ENCODE assay signal across 16 cellular contexts in genomic region chr1:154787171-154787570, GRCh38.
DNase-seq lines count a peak whose midpoint lies in the region; ATAC-seq and TF ChIP-seq lines count a peak whose summit lies in the region.
"Had no signal": no experiment of that assay in that cellular context is flagged by ENCODE, and none has a peak within 500 bp of the region (broad histone marks: within the 10 kb centered on the region; RNA-seq: fewer than 3 reads in every experiment).

No MANE protein-coding gene starts in this region.

- no peak for TF ChIP-seq CTCF in neural cell (IDR thresholded peaks at IDR 0.05; ENCODE audit: poor library complexity, severe bottlenecking)

- peak overlapping the region; percentile 33 for H3K4me3 ChIP-seq in neural cell (ENCODE audit: low read length)
- H3K4me3 ChIP-seq: GM23248, MG63, SJSA1 had no signal

- no peak overlapping the region for H3K4me2 ChIP-seq in neural cell (ENCODE audit: low read length)

- no peaks in the 10 kb centered on the region for H3K36me3 ChIP-seq in neural cell (ENCODE audit: insufficient read depth, low read length)
- H3K36me3 ChIP-seq: MG63, SJSA1 had no signal

- H3K4me3 Mint-ChIP-seq in stimulated activated naive CD8-positive, alpha-beta T cell treated with anti-CD3 and anti-CD28 coated beads, Interleukin-15, Interleukin-2, amounts not matched to agents 100 ng/mL and 50 ng/mL, for 24 hours, result no peak overlapping the region
- no peak overlapping the region for H3K4me3 Mint-ChIP-seq in stimulated activated naive CD8-positive, alpha-beta T cell treated with anti-CD3 and anti-CD28 coated beads, Interleukin-15, amount 100 ng/mL, for 72 hours
- no peak overlapping the region for H3K4me3 Mint-ChIP-seq in activated T-helper 1 cell treated with anti-CD3 and anti-CD28 coated beads, Interleukin-12 subunit alpha, Interleukin-12 subunit beta, Interleukin-2, Interleukin-4 antibody, amounts not matched to agents 30 ng/mL and 10 ng/mL and 1 ng/mL, durations not matched to agents 14 hours and 24 hours and 36 hours
- H3K4me3 Mint-ChIP-seq: IgD-negative memory B cell had no signal

- H3K79me2 ChIP-seq in neural cell (replicated peaks; ENCODE audit: insufficient read depth, low read length), result no peaks in the 10 kb centered on the region

- H2AFZ ChIP-seq in neural cell (ENCODE audit: low read depth, low read length), result no peak overlapping the region
- H2AFZ ChIP-seq: GM23248 had no signal

- H3K27ac ChIP-seq in neural cell (ENCODE audit: low read length), result peak overlapping the region; percentile 36
- H3K27ac ChIP-seq: GM23248, SJSA1 had no signal

- TF ChIP-seq RAD21 in neural cell (conservative IDR thresholded peaks at IDR 0.05), result no peak

- H3K27me3 Mint-ChIP-seq in stimulated activated naive CD8-positive, alpha-beta T cell treated with anti-CD3 and anti-CD28 coated beads, Interleukin-15, Interleukin-2, amounts not matched to agents 100 ng/mL and 50 ng/mL, for 24 hours, result no peaks in the 10 kb centered on the region
- no peaks in the 10 kb centered on the region for H3K27me3 Mint-ChIP-seq in stimulated activated naive CD8-positive, alpha-beta T cell treated with anti-CD3 and anti-CD28 coated beads, Interleukin-15, amount 100 ng/mL, for 72 hours
- H3K27me3 Mint-ChIP-seq in activated T-helper 1 cell treated with anti-CD3 and anti-CD28 coated beads, Interleukin-12 subunit alpha, Interleukin-12 subunit beta, Interleukin-2, Interleukin-4 antibody, amounts not matched to agents 30 ng/mL and 10 ng/mL and 1 ng/mL, durations not matched to agents 14 hours and 24 hours and 36 hours (ENCODE audit: insufficient read depth), result no peaks in the 10 kb centered on the region

- H3K9ac ChIP-seq in neural cell (ENCODE audit: low read length), result peak overlapping the region; percentile 26
- H3K9ac ChIP-seq: GM23248 had no signal

- peaks cover 52% of the 10 kb centered on the region for H3K4me1 Mint-ChIP-seq in stimulated activated naive CD8-positive, alpha-beta T cell treated with anti-CD3 and anti-CD28 coated beads, Interleukin-15, Interleukin-2, amounts not matched to agents 100 ng/mL and 50 ng/mL, for 24 hours (ENCODE audit: low read depth)
- H3K4me1 Mint-ChIP-seq in stimulated activated naive CD8-positive, alpha-beta T cell treated with anti-CD3 and anti-CD28 coated beads, Interleukin-15, amount 100 ng/mL, for 72 hours, result peaks cover 74% of the 10 kb centered on the region
- H3K4me1 Mint-ChIP-seq in activated T-helper 1 cell treated with anti-CD3 and anti-CD28 coated beads, Interleukin-12 subunit alpha, Interleukin-12 subunit beta, Interleukin-2, Interleukin-4 antibody, amounts not matched to agents 30 ng/mL and 10 ng/mL and 1 ng/mL, durations not matched to agents 14 hours and 24 hours and 36 hours (ENCODE audit: low read depth), result peaks cover 55% of the 10 kb centered on the region

- H3K36me3 Mint-ChIP-seq in stimulated activated naive CD8-positive, alpha-beta T cell treated with anti-CD3 and anti-CD28 coated beads, Interleukin-15, Interleukin-2, amounts not matched to agents 100 ng/mL and 50 ng/mL, for 24 hours (ENCODE audit: low read depth), result no peaks in the 10 kb centered on the region
- H3K36me3 Mint-ChIP-seq in activated T-helper 1 cell treated with anti-CD3 and anti-CD28 coated beads, Interleukin-12 subunit alpha, Interleukin-12 subunit beta, Interleukin-2, Interleukin-4 antibody, amounts not matched to agents 30 ng/mL and 10 ng/mL and 1 ng/mL, durations not matched to agents 14 hours and 24 hours and 36 hours (ENCODE audit: low read depth), result no peaks in the 10 kb centered on the region
- H3K36me3 Mint-ChIP-seq: IgD-negative memory B cell had no signal

- no peaks in the 10 kb centered on the region for H4K20me1 ChIP-seq in neural cell (ENCODE audit: insufficient read depth)

- no peak for ATAC-seq in stimulated activated naive CD8-positive, alpha-beta T cell treated with anti-CD3 and anti-CD28 coated beads, Interleukin-15, amount 100 ng/mL, for 72 hours
- no peak for ATAC-seq in GM18907 (IDR thresholded peaks at IDR 0.05; ENCODE audit: unreplicated experiment)
- no peak for ATAC-seq in GM21528 (IDR thresholded peaks at IDR 0.05; ENCODE audit: low FRiP score, unreplicated experiment)

- peak overlapping the region; percentile 8 for H3K27ac Mint-ChIP-seq in stimulated activated naive CD8-positive, alpha-beta T cell treated with anti-CD3 and anti-CD28 coated beads, Interleukin-15, Interleukin-2, amounts not matched to agents 100 ng/mL and 50 ng/mL, for 24 hours
- no peak overlapping the region for H3K27ac Mint-ChIP-seq in stimulated activated naive CD8-positive, alpha-beta T cell treated with anti-CD3 and anti-CD28 coated beads, Interleukin-15, amount 100 ng/mL, for 72 hours
- peak overlapping the region; percentile 54 for H3K27ac Mint-ChIP-seq in activated T-helper 1 cell treated with anti-CD3 and anti-CD28 coated beads, Interleukin-12 subunit alpha, Interleukin-12 subunit beta, Interleukin-2, Interleukin-4 antibody, amounts not matched to agents 30 ng/mL and 10 ng/mL and 1 ng/mL, durations not matched to agents 14 hours and 24 hours and 36 hours
- H3K27ac Mint-ChIP-seq: IgD-negative memory B cell had no signal

- no peaks in the 10 kb centered on the region for H3K9me3 ChIP-seq in neural cell (ENCODE audit: low read length)
- H3K9me3 ChIP-seq: MG63, SJSA1 had no signal

- no peaks in the 10 kb centered on the region for H3K9me2 ChIP-seq in neural cell (ENCODE audit: insufficient read depth, low read length)

- intact Hi-C loops in activated T-helper 1 cell treated with anti-CD3 and anti-CD28 coated beads, Interleukin-12 subunit alpha, Interleukin-12 subunit beta, Interleukin-2, Interleukin-4 antibody, amounts not matched to agents 30 ng/mL and 10 ng/mL and 1 ng/mL, durations not matched to agents 14 hours and 24 hours and 36 hours (cut with micrococcal nuclease), result no loop called here

- TF ChIP-seq EP300 in neural cell (conservative IDR thresholded peaks at IDR 0.05; ENCODE audit: poor library complexity, severe bottlenecking), result no peak

- no peak for DNase-seq in stimulated activated naive CD8-positive, alpha-beta T cell treated with anti-CD3 and anti-CD28 coated beads, Interleukin-15, amount 100 ng/mL, for 72 hours
- no peak for DNase-seq in activated T-helper 1 cell treated with anti-CD3 and anti-CD28 coated beads, Interleukin-12 subunit alpha, Interleukin-12 subunit beta, Interleukin-2, Interleukin-4 antibody, amounts not matched to agents 30 ng/mL and 10 ng/mL and 1 ng/mL, durations not matched to agents 14 hours and 24 hours and 36 hours (ENCODE audit: low spot score)
- no peak for DNase-seq in T1000 (lab: John Stamatoyannopoulos, UW)
- DNase-seq: C1 segment of cervical spinal cord, DMS79, GM23248, HCEC 1CT, Kasumi-1, MG63, NCI-H2029 had no signal

- H3K27me3 ChIP-seq in neural cell (ENCODE audit: insufficient read depth, low read depth, low read length), result no peaks in the 10 kb centered on the region

- H3K9me3 Mint-ChIP-seq in stimulated activated naive CD8-positive, alpha-beta T cell treated with anti-CD3 and anti-CD28 coated beads, Interleukin-15, Interleukin-2, amounts not matched to agents 100 ng/mL and 50 ng/mL, for 24 hours, result no peaks in the 10 kb centered on the region
- peaks cover 0 to 5% of the 10 kb centered on the region in 2 donors for H3K9me3 Mint-ChIP-seq in stimulated activated naive CD8-positive, alpha-beta T cell treated with anti-CD3 and anti-CD28 coated beads, Interleukin-15, amount 100 ng/mL, for 72 hours
- no peaks in the 10 kb centered on the region for H3K9me3 Mint-ChIP-seq in activated T-helper 1 cell treated with anti-CD3 and anti-CD28 coated beads, Interleukin-12 subunit alpha, Interleukin-12 subunit beta, Interleukin-2, Interleukin-4 antibody, amounts not matched to agents 30 ng/mL and 10 ng/mL and 1 ng/mL, durations not matched to agents 14 hours and 24 hours and 36 hours
- H3K9me3 Mint-ChIP-seq: IgD-negative memory B cell had no signal

- H3F3A ChIP-seq in neural cell (ENCODE audit: insufficient read depth, low read length, poor library complexity, severe bottlenecking), result no peaks in the 10 kb centered on the region

TF ChIP-seq in neural cell, 6 proteins besides CTCF, POLR2A, EP300 and RAD21:
- TF ChIP-seq SMC3 (conservative IDR thresholded peaks at IDR 0.05; ENCODE audit: poor library complexity) (no peak), EZH2 (IDR thresholded peaks at IDR 0.05; ENCODE audit: borderline replicate concordance, insufficient read depth, low read length, poor library complexity, severe bottlenecking) (no peak), POLR2AphosphoS5 (IDR thresholded peaks at IDR 0.05) (no peak), REST (IDR thresholded peaks at IDR 0.05; ENCODE audit: borderline replicate concordance) (no peak)

Comparison
In these comparisons a context has a peak if more than half of its experiments do, and no peak if none do; other contexts are left out.
1. H3K27ac Mint-ChIP-seq: peak in stimulated activated naive CD8-positive, alpha-beta T cell treated with anti-CD3 and anti-CD28 coated beads, Interleukin-15, Interleukin-2, amounts not matched to agents 100 ng/mL and 50 ng/mL, for 24 hours (single experiment) and activated T-helper 1 cell treated with anti-CD3 and anti-CD28 coated beads, Interleukin-12 subunit alpha, Interleukin-12 subunit beta, Interleukin-2, Interleukin-4 antibody, amounts not matched to agents 30 ng/mL and 10 ng/mL and 1 ng/mL, durations not matched to agents 14 hours and 24 hours and 36 hours (single experiment); none in stimulated activated naive CD8-positive, alpha-beta T cell treated with anti-CD3 and anti-CD28 coated beads, Interleukin-15, amount 100 ng/mL, for 72 hours (0 of 2).